ENCODE assay signal across 13 cellular contexts in the genomic region with DNA sequence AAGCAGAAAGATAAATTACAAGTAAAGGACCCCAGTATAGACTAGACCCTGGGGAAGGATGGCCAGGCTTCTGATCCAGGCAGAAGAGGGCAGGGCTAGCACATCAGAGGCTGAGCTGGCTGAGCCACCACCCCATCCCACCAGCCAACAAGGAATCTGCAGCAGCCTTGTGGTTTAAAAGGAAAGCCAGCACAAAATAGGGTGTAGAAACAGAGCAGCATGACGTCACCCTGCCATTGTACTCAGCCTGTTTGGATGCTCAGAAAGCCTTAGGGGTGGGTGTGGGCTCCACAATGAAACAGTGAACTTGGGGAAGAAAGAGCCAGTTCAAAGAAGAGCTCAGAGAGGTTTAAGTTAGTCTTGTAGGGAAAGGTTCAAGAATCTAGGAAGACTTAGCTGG. TPM values are rescaled to one million over a fixed set of nuclear protein-coding genes. Genes with fewer than 3 reads are reported as not detected.
DNase-seq lines count a peak whose midpoint lies in the region; ATAC-seq and TF ChIP-seq lines count a peak whose summit lies in the region.
"Had no signal": no experiment of that assay in that cellular context is flagged by ENCODE, and none has a peak within 500 bp of the region (broad histone marks: within the 10 kb centered on the region; RNA-seq: fewer than 3 reads in every experiment).

No MANE protein-coding gene starts in this region.

- H3K9me3 Mint-ChIP-seq in brain = peaks cover 0 to 2% (median 0%) of the 10 kb centered on the region in 5 experiments
- H3K9me3 Mint-ChIP-seq in activated naive CD4-positive, alpha-beta T cell treated with anti-CD3 and anti-CD28 coated beads for 36 hours = no peaks in the 10 kb centered on the region
- H3K9me3 Mint-ChIP-seq: activated CD4-positive, alpha-beta T cell treated with anti-CD3 and anti-CD28 coated beads, Interleukin-2, amount 10 ng/mL, durations not matched to agents 7 days and 5 days had no signal

- peak overlapping the region in 1 of 5 experiments; percentile 50 for H3K4me3 Mint-ChIP-seq in brain
- no peak overlapping the region for H3K4me3 Mint-ChIP-seq in activated naive CD4-positive, alpha-beta T cell treated with anti-CD3 and anti-CD28 coated beads for 36 hours
- H3K4me3 Mint-ChIP-seq: activated CD4-positive, alpha-beta T cell treated with anti-CD3 and anti-CD28 coated beads, Interleukin-2, amount 10 ng/mL, durations not matched to agents 7 days and 5 days had no signal

- no peak for ATAC-seq in GM19023 (IDR thresholded peaks at IDR 0.05; ENCODE audit: unreplicated experiment)
- ATAC-seq: stimulated activated naive CD8-positive, alpha-beta T cell treated with anti-CD3 and anti-CD28 coated beads, Interleukin-15, Interleukin-2, amounts not matched to agents 100 U/mL and 50 U/mL, for 24 hours had no signal

- peak overlapping the region; percentile 56 to 90 (median 84) for H3K27ac Mint-ChIP-seq in brain
- no peak overlapping the region for H3K27ac Mint-ChIP-seq in activated naive CD4-positive, alpha-beta T cell treated with anti-CD3 and anti-CD28 coated beads for 36 hours
- H3K27ac Mint-ChIP-seq: activated CD4-positive, alpha-beta T cell treated with anti-CD3 and anti-CD28 coated beads, Interleukin-2, amount 10 ng/mL, durations not matched to agents 7 days and 5 days; progenitor cell of endocrine pancreas had no signal

- TF ChIP-seq CTCF in AG04449 (IDR thresholded peaks at IDR 0.05; ENCODE audit: insufficient read depth, low read length, missing control alignments) (no peak), brain (conservative IDR thresholded peaks at IDR 0.05) (no peak), OCI-LY7 (conservative IDR thresholded peaks at IDR 0.05; ENCODE audit: low read length) (no peak)

- H3K9me3 ChIP-seq in OCI-LY7 (ENCODE audit: low read length) = no peaks in the 10 kb centered on the region

- CTCF ChIA-PET in AG04449 (lab: Yijun Ruan, JAX) (interaction anchor here (0.7 to 3.3 kb wide), 11 partner anchors 8 to 300 kb away, joined by 3 to 21 read pairs (median 5); no protein-coding TSS in a partner anchor), OCI-LY7 (lab: Charles Lee; ENCODE audit: unreplicated experiment) (no interaction called here)
- CTCF ChIA-PET in activated naive CD4-positive, alpha-beta T cell treated with anti-CD3 and anti-CD28 coated beads for 36 hours (lab: Charles Lee) = interaction anchor here (0.6 to 2.1 kb wide), 3 partner anchors 31 to 40 kb away, joined by 3 to 6 read pairs (median 3); no protein-coding TSS in a partner anchor

- H3K4me3 ChIP-seq in AG04449 (ENCODE audit: low read depth, low read length) (no peak overlapping the region), OCI-LY7 (ENCODE audit: low read depth, low read length, poor library complexity, severe bottlenecking) (no peak overlapping the region)

- no TSS peak for BruUV-seq in OCI-LY7 (replicated peaks; lab: Mats Ljungman, UMichigan)

- H3K36me3 ChIP-seq in OCI-LY7 (ENCODE audit: insufficient read depth, low read length) = no peaks in the 10 kb centered on the region

- H3K9me2 ChIP-seq in OCI-LY7 (ENCODE audit: insufficient read depth, low read length) = no peaks in the 10 kb centered on the region

- H3K4me2 ChIP-seq in OCI-LY7 (ENCODE audit: low read length) = no peak overlapping the region

- intact Hi-C loops in OCI-LY7 (cut with micrococcal nuclease; ENCODE audit: unreplicated experiment) = no loop called here
- intact Hi-C loops in activated naive CD4-positive, alpha-beta T cell treated with anti-CD3 and anti-CD28 coated beads for 36 hours (cut with micrococcal nuclease) = no loop called here

- H3K79me2 ChIP-seq in OCI-LY7 (ENCODE audit: insufficient read depth, low read depth, low read length) = no peaks in the 10 kb centered on the region

- H2AFZ ChIP-seq in OCI-LY7 (ENCODE audit: low read length) = no peak overlapping the region

- no peaks in the 10 kb centered on the region for H4K20me1 ChIP-seq in OCI-LY7 (ENCODE audit: insufficient read depth, low read length)

- DNase-seq in AG04449 (ENCODE audit: low read depth, low spot score) (peak; percentile 37), HS-5 (ENCODE audit: low read depth) (peak; percentile 60), iPS-NIHi11 (ENCODE audit: low spot score) (peak; percentile 41), HCEC 1CT (no peak), OCI-LY7 (ENCODE audit: low spot score) (no peak)
- DNase-seq in activated naive CD4-positive, alpha-beta T cell treated with anti-CD3 and anti-CD28 coated beads for 36 hours = no peak
- DNase-seq: activated CD4-positive, alpha-beta T cell treated with anti-CD3 and anti-CD28 coated beads, Interleukin-2, amount 10 ng/mL, durations not matched to agents 7 days and 5 days; stimulated activated naive CD8-positive, alpha-beta T cell treated with anti-CD3 and anti-CD28 coated beads, Interleukin-15, Interleukin-2, amounts not matched to agents 100 U/mL and 50 U/mL, for 24 hours had no signal

- peaks cover 36% of the 10 kb centered on the region for H3K4me1 Mint-ChIP-seq in brain
- no peaks in the 10 kb centered on the region for H3K4me1 Mint-ChIP-seq in activated naive CD4-positive, alpha-beta T cell treated with anti-CD3 and anti-CD28 coated beads for 36 hours (ENCODE audit: low read depth)

- peaks cover 4% of the 10 kb centered on the region for H3K36me3 Mint-ChIP-seq in brain
- H3K36me3 Mint-ChIP-seq in activated naive CD4-positive, alpha-beta T cell treated with anti-CD3 and anti-CD28 coated beads for 36 hours (ENCODE audit: low read depth) = no peaks in the 10 kb centered on the region

- no peak overlapping the region for H3K27ac ChIP-seq in OCI-LY7 (ENCODE audit: low read depth, low read length, poor library complexity, severe bottlenecking)

- no peaks in the 10 kb centered on the region for H3K4me1 ChIP-seq in OCI-LY7 (ENCODE audit: insufficient read depth, low read length, poor library complexity, severe bottlenecking)

- POLR2A ChIA-PET in AG04449 (lab: Yijun Ruan, JAX) = interaction anchor here (0.5 to 1.3 kb wide), 2 partner anchors 28 to 42 kb away, joined by 3 to 4 read pairs; no protein-coding TSS in a partner anchor
- POLR2A ChIA-PET in OCI-LY7 (lab: Charles Lee) = interaction anchor here (1.2 kb wide), 1 partner anchor 8 kb away, joined by 4 read pairs; no protein-coding TSS in a partner anchor

- no peaks in the 10 kb centered on the region for H3K27me3 Mint-ChIP-seq in brain
- H3K27me3 Mint-ChIP-seq in activated naive CD4-positive, alpha-beta T cell treated with anti-CD3 and anti-CD28 coated beads for 36 hours (ENCODE audit: low read depth) = no peaks in the 10 kb centered on the region
- H3K27me3 Mint-ChIP-seq: activated CD4-positive, alpha-beta T cell treated with anti-CD3 and anti-CD28 coated beads, Interleukin-2, amount 10 ng/mL, durations not matched to agents 7 days and 5 days had no signal

RNA-seq across cellular contexts. Expression of a gene that starts 28.2 kb away (rescaled TPM):
- polyA plus RNA-seq in brain (ENCODE audit: insufficient read depth, low read depth, low replicate concordance) = 1.3 TPM
- total RNA-seq in OCI-LY7 (2014; rRNA removed; shearing (Covaris generic)) = not detected in 2 replicates
- total RNA-seq in OCI-LY7 (2022) = not detected in 2 replicates
- total RNA-seq in activated naive CD4-positive, alpha-beta T cell treated with anti-CD3 and anti-CD28 coated beads for 36 hours = under 1 TPM; 0.17 TPM
- total RNA-seq: activated CD4-positive, alpha-beta T cell treated with anti-CD3 and anti-CD28 coated beads, Interleukin-2, amount 10 ng/mL, durations not matched to agents 7 days and 5 days; NCI-H460 had no signal

RNA-seq across cellular contexts. Expression of a gene that starts 28.3 kb away (rescaled TPM):
- polyA plus RNA-seq in brain (ENCODE audit: insufficient read depth, low read depth, low replicate concordance) = 1.5 TPM
- not detected in 2 replicates for total RNA-seq in OCI-LY7 (2014; rRNA removed; shearing (Covaris generic))
- total RNA-seq in OCI-LY7 (2022) = not detected in 2 replicates
- not detected for total RNA-seq in activated naive CD4-positive, alpha-beta T cell treated with anti-CD3 and anti-CD28 coated beads for 36 hours
- total RNA-seq: activated CD4-positive, alpha-beta T cell treated with anti-CD3 and anti-CD28 coated beads, Interleukin-2, amount 10 ng/mL, durations not matched to agents 7 days and 5 days had no signal

RNA-seq across cellular contexts. Expression of a gene that starts 29.8 kb away (rescaled TPM):
- polyA plus RNA-seq in brain (ENCODE audit: insufficient read depth, low read depth, low replicate concordance) = 93.7 TPM
- 2.3 and 5.7 TPM in 2 replicates for total RNA-seq in OCI-LY7 (2014; rRNA removed; shearing (Covaris generic))
- total RNA-seq in OCI-LY7 (2022) = 2.5 and 3.2 TPM in 2 replicates
- 1 to 10 TPM; 2.3 to 3.3 TPM for total RNA-seq in activated naive CD4-positive, alpha-beta T cell treated with anti-CD3 and anti-CD28 coated beads for 36 hours

RNA-seq across cellular contexts. Expression of a gene that starts 43.8 kb away (rescaled TPM):
- polyA plus RNA-seq in brain (ENCODE audit: insufficient read depth, low read depth, low replicate concordance) = not detected
- not detected in 2 replicates for total RNA-seq in OCI-LY7 (2014; rRNA removed; shearing (Covaris generic))
- not detected in 2 replicates for total RNA-seq in OCI-LY7 (2022)
- total RNA-seq in activated naive CD4-positive, alpha-beta T cell treated with anti-CD3 and anti-CD28 coated beads for 36 hours = not detected
- total RNA-seq: activated CD4-positive, alpha-beta T cell treated with anti-CD3 and anti-CD28 coated beads, Interleukin-2, amount 10 ng/mL, durations not matched to agents 7 days and 5 days; epithelial cell of proximal tubule; NCI-H460; progenitor cell of endocrine pancreas had no signal

RNA-seq across cellular contexts. Expression of a gene that starts 44.0 kb away (rescaled TPM):
- 0.08 TPM for polyA plus RNA-seq in brain (ENCODE audit: insufficient read depth, low read depth, low replicate concordance)
- 0.03 and 0.05 TPM in 2 replicates for total RNA-seq in OCI-LY7 (2014; rRNA removed; shearing (Covaris generic))
- total RNA-seq in OCI-LY7 (2022) = 0.06 TPM in 1 of 2 replicates, not detected in the other
- not detected for total RNA-seq in activated naive CD4-positive, alpha-beta T cell treated with anti-CD3 and anti-CD28 coated beads for 36 hours
- total RNA-seq: epithelial cell of proximal tubule had no signal

Comparison
In these comparisons a context has a peak if more than half of its experiments do, and no peak if none do; other contexts are left out.
1. DNase-seq: peak in AG04449 (single experiment), HS-5 (single experiment) and iPS-NIHi11 (single experiment); none in HCEC 1CT (single experiment), OCI-LY7 (single experiment) and activated naive CD4-positive, alpha-beta T cell treated with anti-CD3 and anti-CD28 coated beads for 36 hours (single experiment).